In genomic region chr17:51500454-51500853, GRCh38 we compare ENCODE assay signal across 26 cellular contexts.
"Had no signal": no experiment of that assay in that cellular context is flagged by ENCODE, and none has a peak within 500 bp of the region (broad histone marks: within the 10 kb centered on the region; RNA-seq: fewer than 3 reads in every experiment).

No MANE protein-coding gene starts in this region.

- DNase-seq: activated CD4-positive, alpha-beta memory T cell treated with anti-CD3 and anti-CD28 coated beads, Interleukin-2, amount 10 ng/mL, durations not matched to agents 7 days and 5 days; activated CD4-positive, alpha-beta T cell treated with anti-CD3 and anti-CD28 coated beads for 1 hour; activated CD4-positive, alpha-beta T cell treated with anti-CD3 and anti-CD28 coated beads for 48 hours; activated CD4-positive, CD25-positive, alpha-beta regulatory T cell; activated CD8-positive, alpha-beta memory T cell treated with anti-CD3 and anti-CD28 coated beads for 24 hours; activated CD8-positive, alpha-beta memory T cell treated with anti-CD3 and anti-CD28 coated beads, Interleukin-2, amount 10 ng/mL, durations not matched to agents 7 days and 5 days; activated CD8-positive, alpha-beta memory T cell treated with anti-CD3 and anti-CD28 coated beads, Interleukin-2, amount 50 U/mL, for 48 hours; activated effector memory CD4-positive, alpha-beta T cell treated with Interleukin-2 at 50 U/mL for 16 hours; activated naive CD4-positive, alpha-beta T cell treated with anti-CD3 and anti-CD28 coated beads, Interleukin-2, amount 10 ng/mL, durations not matched to agents 7 days and 5 days; activated naive CD8-positive, alpha-beta T cell treated with anti-CD3 and anti-CD28 coated beads, Interleukin-2, amount 50 U/mL, for 24 hours; activated T-cell treated with anti-CD3 and anti-CD28 coated beads, Interleukin-2, amount 50 U/mL, for 48 hours; anterior cingulate cortex; colonic mucosa; NCI-H1092 treated with DMSO at 0.1 percent for 48 hours; NCI-H146; NCI-H187; NCI-H2029 treated with DMSO at 0.1 percent for 48 hours; NCI-H526; NCI-H82; NK-92 treated with Interleukin-12 subunit alpha and Interleukin-12 subunit beta, amount 100 ng/mL, for 24 hours; PC-9; SW 1271; T1000; WERI-Rb-1 had no signal

- H3K9me3 Mint-ChIP-seq: activated CD4-positive, alpha-beta memory T cell treated with anti-CD3 and anti-CD28 coated beads, Interleukin-2, amount 10 ng/mL, durations not matched to agents 7 days and 5 days; activated naive CD4-positive, alpha-beta T cell treated with anti-CD3 and anti-CD28 coated beads, Interleukin-2, amount 10 ng/mL, durations not matched to agents 7 days and 5 days; activated naive CD8-positive, alpha-beta T cell treated with anti-CD3 and anti-CD28 coated beads, Interleukin-2, amount 50 U/mL, for 24 hours had no signal

- H3K4me1 ChIP-seq: colonic mucosa had no signal

- H3K36me3 ChIP-seq: colonic mucosa, WERI-Rb-1 had no signal

- H3K27ac Mint-ChIP-seq: activated CD4-positive, alpha-beta memory T cell treated with anti-CD3 and anti-CD28 coated beads, Interleukin-2, amount 10 ng/mL, durations not matched to agents 7 days and 5 days; activated CD8-positive, alpha-beta memory T cell treated with anti-CD3 and anti-CD28 coated beads, Interleukin-2, amount 10 ng/mL, durations not matched to agents 7 days and 5 days; activated naive CD4-positive, alpha-beta T cell treated with anti-CD3 and anti-CD28 coated beads, Interleukin-2, amount 10 ng/mL, durations not matched to agents 7 days and 5 days; activated naive CD8-positive, alpha-beta T cell; activated naive CD8-positive, alpha-beta T cell treated with anti-CD3 and anti-CD28 coated beads, Interleukin-2, amount 50 U/mL, for 24 hours had no signal

- H3K27me3 ChIP-seq: colonic mucosa had no signal

- H3K4me1 Mint-ChIP-seq: activated CD4-positive, alpha-beta memory T cell treated with anti-CD3 and anti-CD28 coated beads, Interleukin-2, amount 10 ng/mL, durations not matched to agents 7 days and 5 days; activated CD8-positive, alpha-beta memory T cell treated with anti-CD3 and anti-CD28 coated beads, Interleukin-2, amount 10 ng/mL, durations not matched to agents 7 days and 5 days; activated naive CD4-positive, alpha-beta T cell treated with anti-CD3 and anti-CD28 coated beads, Interleukin-2, amount 10 ng/mL, durations not matched to agents 7 days and 5 days; activated naive CD8-positive, alpha-beta T cell treated with anti-CD3 and anti-CD28 coated beads, Interleukin-2, amount 50 U/mL, for 24 hours had no signal

- H3K4me3 Mint-ChIP-seq: activated CD4-positive, alpha-beta memory T cell treated with anti-CD3 and anti-CD28 coated beads, Interleukin-2, amount 10 ng/mL, durations not matched to agents 7 days and 5 days; activated CD8-positive, alpha-beta memory T cell treated with anti-CD3 and anti-CD28 coated beads, Interleukin-2, amount 10 ng/mL, durations not matched to agents 7 days and 5 days; activated naive CD4-positive, alpha-beta T cell treated with anti-CD3 and anti-CD28 coated beads, Interleukin-2, amount 10 ng/mL, durations not matched to agents 7 days and 5 days; activated naive CD8-positive, alpha-beta T cell; activated naive CD8-positive, alpha-beta T cell treated with anti-CD3 and anti-CD28 coated beads, Interleukin-2, amount 50 U/mL, for 24 hours; brain had no signal

- H3K9me3 ChIP-seq: colonic mucosa had no signal

- H3K36me3 Mint-ChIP-seq: activated CD8-positive, alpha-beta memory T cell treated with anti-CD3 and anti-CD28 coated beads, Interleukin-2, amount 10 ng/mL, durations not matched to agents 7 days and 5 days; activated naive CD4-positive, alpha-beta T cell treated with anti-CD3 and anti-CD28 coated beads, Interleukin-2, amount 10 ng/mL, durations not matched to agents 7 days and 5 days; brain had no signal

- H3K4me3 ChIP-seq: colonic mucosa, PC-9 had no signal

- ATAC-seq: activated CD8-positive, alpha-beta memory T cell treated with anti-CD3 and anti-CD28 coated beads, Interleukin-2, amount 10 ng/mL, durations not matched to agents 7 days and 5 days; activated naive CD8-positive, alpha-beta T cell treated with anti-CD3 and anti-CD28 coated beads, Interleukin-2, amount 50 U/mL, for 24 hours had no signal
